27 cellular contexts compared by ENCODE assay signal in genomic region chr2:123785332-123785731, GRCh38.
"Had no signal": no experiment of that assay in that cellular context is flagged by ENCODE, and none has a peak within 500 bp of the region (broad histone marks: within the 10 kb centered on the region; RNA-seq: fewer than 3 reads in every experiment).

No MANE protein-coding gene starts in this region.

- H3K27ac ChIP-seq: stomach, suprapubic skin, testis, thoracic aorta, thyroid gland, tibial artery, tibial nerve, transverse colon, upper lobe of left lung, upper lobe of right lung, uterus, vagina had no signal

- H3K4me1 ChIP-seq: stomach, suprapubic skin, testis, thyroid gland, tibial artery, tibial nerve, transverse colon, upper lobe of left lung, upper lobe of right lung, uterus, vagina had no signal

- ATAC-seq: stimulated activated effector memory CD8-positive, alpha-beta T cell treated with anti-CD3 and anti-CD28 coated beads, Interleukin-12 subunit alpha, Interleukin-12 subunit beta, amount 100 ng/mL, for 72 hours; stimulated activated memory B cell treated with anti-CD40 and anti-IgM and Interleukin-4, amounts not matched to agents 10 μg/mL and 1 μg/mL and 100 μg/mL, for 72 hours; stimulated activated naive B cell treated with anti-CD40 and anti-IgM and Interleukin-4, amounts not matched to agents 10 μg/mL and 1 μg/mL and 100 μg/mL, for 72 hours; stimulated activated naive CD8-positive, alpha-beta T cell treated with anti-CD3 and anti-CD28 coated beads, Interleukin-15, amount 100 ng/mL, for 72 hours; stimulated activated naive CD8-positive, alpha-beta T cell treated with anti-CD3 and anti-CD28 coated beads, Interleukin-15, Interleukin-2, amounts not matched to agents 100 U/mL and 50 U/mL, for 24 hours; upper lobe of right lung had no signal

- H3K27me3 ChIP-seq: stomach, suprapubic skin, testis, thyroid gland, tibial artery, tibial nerve, transverse colon, upper lobe of left lung, upper lobe of right lung, uterus, vagina had no signal

- FAIRE-seq: urothelium cell line had no signal

- H3K9me3 ChIP-seq: testis, thoracic aorta, thyroid gland, tibial artery, upper lobe of left lung, upper lobe of right lung, uterus, vagina had no signal

- DNase-seq: stimulated activated CD4-positive, alpha-beta T cell treated with anti-CD3 and anti-CD28 coated beads, Interleukin-2, amount 100 ng/mL, for 48 hours; stimulated activated CD4-positive, alpha-beta T cell treated with anti-CD3 and anti-CD28 coated beads, Interleukin-4, amount 100 ng/mL, for 1 hour; stimulated activated CD4-positive, alpha-beta T cell treated with anti-CD3 and anti-CD28 coated beads, Interleukin-4, amount 100 ng/mL, for 24 hours; stimulated activated CD4-positive, alpha-beta T cell treated with anti-CD3 and anti-CD28 coated beads, Interleukin-4, amount 100 ng/mL, for 4 hours; stimulated activated CD8-positive, alpha-beta memory T cell treated with anti-CD3 and anti-CD28 coated beads, Interleukin-4, amount 100 ng/mL, for 48 hours; stimulated activated naive B cell treated with anti-CD40 and anti-IgM and Interleukin-4, amounts not matched to agents 10 μg/mL and 1 μg/mL and 100 μg/mL, for 72 hours; stimulated activated naive CD4-positive, alpha-beta T cell; stimulated activated naive CD4-positive, alpha-beta T cell treated with Interleukin-2 at 50 U/mL for 16 hours; stimulated activated naive CD8-positive, alpha-beta T cell treated with anti-CD3 and anti-CD28 coated beads, Interleukin-15, amount 100 ng/mL, for 72 hours; stimulated activated naive CD8-positive, alpha-beta T cell treated with anti-CD3 and anti-CD28 coated beads, Interleukin-15, Interleukin-2, amounts not matched to agents 100 U/mL and 50 U/mL, for 24 hours; stomach; substantia nigra; testis; thyroid gland; tibial artery; transverse colon; trophoblast cell; upper lobe of left lung; upper lobe of right lung; uterus had no signal

- H3K4me3 ChIP-seq: stomach, suprapubic skin, testis, thoracic aorta, thyroid gland, tibial artery, tibial nerve, transverse colon, upper lobe of left lung, upper lobe of right lung, uterus, vagina had no signal

- H3K36me3 ChIP-seq: stomach, suprapubic skin, thoracic aorta, thyroid gland, tibial artery, tibial nerve, transverse colon, upper lobe of left lung, upper lobe of right lung, uterus, vagina had no signal
